ENCODE assay signal across 1 cellular context in the genomic region with DNA sequence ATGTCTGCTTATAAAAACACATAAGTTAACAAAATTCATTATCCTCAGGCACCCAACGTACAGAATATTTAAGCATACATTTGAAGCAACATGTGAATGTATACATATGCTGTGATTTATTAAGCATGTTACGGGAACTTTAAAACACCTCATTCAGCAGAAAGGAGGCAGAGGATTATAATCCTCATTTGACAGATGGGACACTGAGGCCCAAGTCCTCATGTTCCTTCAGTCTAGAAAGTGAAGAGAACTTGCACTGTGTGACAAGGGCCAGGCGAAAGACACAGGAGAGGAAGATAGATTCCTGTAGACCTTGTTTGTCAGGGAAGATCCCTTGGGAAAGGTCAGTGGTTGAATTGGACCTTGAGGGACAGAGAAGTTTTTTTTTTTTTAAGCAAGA.
TF ChIP-seq lines count a peak whose summit lies in the region.

No MANE protein-coding gene starts in this region.

TF ChIP-seq in WTC11, 78 proteins besides CTCF, POLR2A, EP300 and RAD21 (continued from another document):
- TF ChIP-seq IRF2 (CRISPR knock-in tag; IDR thresholded peaks at IDR 0.05; ENCODE audit: borderline replicate concordance, low read depth) (no peak), E2F4 (CRISPR knock-in tag; IDR thresholded peaks at IDR 0.05; ENCODE audit: borderline replicate concordance, low read depth) (no peak), GRHL2 (CRISPR knock-in tag; IDR thresholded peaks at IDR 0.05; ENCODE audit: insufficient replicate concordance, severe bottlenecking) (no peak), ZNF232 (CRISPR knock-in tag; IDR thresholded peaks at IDR 0.05) (no peak), GTF2I (CRISPR knock-in tag; conservative IDR thresholded peaks at IDR 0.05) (no peak), CREM (CRISPR knock-in tag; IDR thresholded peaks at IDR 0.05) (no peak), SMAD3 (CRISPR knock-in tag; IDR thresholded peaks at IDR 0.05; ENCODE audit: borderline replicate concordance) (no peak), HMGA2 (CRISPR knock-in tag; IDR thresholded peaks at IDR 0.05) (no peak)
- TF ChIP-seq, protein P1, sequence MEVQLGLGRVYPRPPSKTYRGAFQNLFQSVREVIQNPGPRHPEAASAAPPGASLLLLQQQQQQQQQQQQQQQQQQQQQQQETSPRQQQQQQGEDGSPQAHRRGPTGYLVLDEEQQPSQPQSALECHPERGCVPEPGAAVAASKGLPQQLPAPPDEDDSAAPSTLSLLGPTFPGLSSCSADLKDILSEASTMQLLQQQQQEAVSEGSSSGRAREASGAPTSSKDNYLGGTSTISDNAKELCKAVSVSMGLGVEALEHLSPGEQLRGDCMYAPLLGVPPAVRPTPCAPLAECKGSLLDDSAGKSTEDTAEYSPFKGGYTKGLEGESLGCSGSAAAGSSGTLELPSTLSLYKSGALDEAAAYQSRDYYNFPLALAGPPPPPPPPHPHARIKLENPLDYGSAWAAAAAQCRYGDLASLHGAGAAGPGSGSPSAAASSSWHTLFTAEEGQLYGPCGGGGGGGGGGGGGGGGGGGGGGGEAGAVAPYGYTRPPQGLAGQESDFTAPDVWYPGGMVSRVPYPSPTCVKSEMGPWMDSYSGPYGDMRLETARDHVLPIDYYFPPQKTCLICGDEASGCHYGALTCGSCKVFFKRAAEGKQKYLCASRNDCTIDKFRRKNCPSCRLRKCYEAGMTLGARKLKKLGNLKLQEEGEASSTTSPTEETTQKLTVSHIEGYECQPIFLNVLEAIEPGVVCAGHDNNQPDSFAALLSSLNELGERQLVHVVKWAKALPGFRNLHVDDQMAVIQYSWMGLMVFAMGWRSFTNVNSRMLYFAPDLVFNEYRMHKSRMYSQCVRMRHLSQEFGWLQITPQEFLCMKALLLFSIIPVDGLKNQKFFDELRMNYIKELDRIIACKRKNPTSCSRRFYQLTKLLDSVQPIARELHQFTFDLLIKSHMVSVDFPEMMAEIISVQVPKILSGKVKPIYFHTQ (CRISPR knock-in tag; IDR thresholded peaks at IDR 0.05) = no peak
- TF ChIP-seq, protein P2, sequence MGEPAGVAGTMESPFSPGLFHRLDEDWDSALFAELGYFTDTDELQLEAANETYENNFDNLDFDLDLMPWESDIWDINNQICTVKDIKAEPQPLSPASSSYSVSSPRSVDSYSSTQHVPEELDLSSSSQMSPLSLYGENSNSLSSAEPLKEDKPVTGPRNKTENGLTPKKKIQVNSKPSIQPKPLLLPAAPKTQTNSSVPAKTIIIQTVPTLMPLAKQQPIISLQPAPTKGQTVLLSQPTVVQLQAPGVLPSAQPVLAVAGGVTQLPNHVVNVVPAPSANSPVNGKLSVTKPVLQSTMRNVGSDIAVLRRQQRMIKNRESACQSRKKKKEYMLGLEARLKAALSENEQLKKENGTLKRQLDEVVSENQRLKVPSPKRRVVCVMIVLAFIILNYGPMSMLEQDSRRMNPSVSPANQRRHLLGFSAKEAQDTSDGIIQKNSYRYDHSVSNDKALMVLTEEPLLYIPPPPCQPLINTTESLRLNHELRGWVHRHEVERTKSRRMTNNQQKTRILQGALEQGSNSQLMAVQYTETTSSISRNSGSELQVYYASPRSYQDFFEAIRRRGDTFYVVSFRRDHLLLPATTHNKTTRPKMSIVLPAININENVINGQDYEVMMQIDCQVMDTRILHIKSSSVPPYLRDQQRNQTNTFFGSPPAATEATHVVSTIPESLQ (CRISPR knock-in tag; IDR thresholded peaks at IDR 0.05) = no peak
- TF ChIP-seq, protein P3, sequence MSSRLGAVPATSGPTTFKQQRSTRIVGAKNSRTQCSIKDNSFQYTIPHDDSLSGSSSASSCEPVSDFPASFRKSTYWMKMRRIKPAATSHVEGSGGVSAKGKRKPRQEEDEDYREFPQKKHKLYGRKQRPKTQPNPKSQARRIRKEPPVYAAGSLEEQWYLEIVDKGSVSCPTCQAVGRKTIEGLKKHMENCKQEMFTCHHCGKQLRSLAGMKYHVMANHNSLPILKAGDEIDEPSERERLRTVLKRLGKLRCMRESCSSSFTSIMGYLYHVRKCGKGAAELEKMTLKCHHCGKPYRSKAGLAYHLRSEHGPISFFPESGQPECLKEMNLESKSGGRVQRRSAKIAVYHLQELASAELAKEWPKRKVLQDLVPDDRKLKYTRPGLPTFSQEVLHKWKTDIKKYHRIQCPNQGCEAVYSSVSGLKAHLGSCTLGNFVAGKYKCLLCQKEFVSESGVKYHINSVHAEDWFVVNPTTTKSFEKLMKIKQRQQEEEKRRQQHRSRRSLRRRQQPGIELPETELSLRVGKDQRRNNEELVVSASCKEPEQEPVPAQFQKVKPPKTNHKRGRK (CRISPR knock-in tag; IDR thresholded peaks at IDR 0.05; ENCODE audit: borderline replicate concordance) = no peak
- TF ChIP-seq, protein P4, sequence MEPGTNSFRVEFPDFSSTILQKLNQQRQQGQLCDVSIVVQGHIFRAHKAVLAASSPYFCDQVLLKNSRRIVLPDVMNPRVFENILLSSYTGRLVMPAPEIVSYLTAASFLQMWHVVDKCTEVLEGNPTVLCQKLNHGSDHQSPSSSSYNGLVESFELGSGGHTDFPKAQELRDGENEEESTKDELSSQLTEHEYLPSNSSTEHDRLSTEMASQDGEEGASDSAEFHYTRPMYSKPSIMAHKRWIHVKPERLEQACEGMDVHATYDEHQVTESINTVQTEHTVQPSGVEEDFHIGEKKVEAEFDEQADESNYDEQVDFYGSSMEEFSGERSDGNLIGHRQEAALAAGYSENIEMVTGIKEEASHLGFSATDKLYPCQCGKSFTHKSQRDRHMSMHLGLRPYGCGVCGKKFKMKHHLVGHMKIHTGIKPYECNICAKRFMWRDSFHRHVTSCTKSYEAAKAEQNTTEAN (CRISPR knock-in tag; IDR thresholded peaks at IDR 0.05) = no peak
